Comparison of ENCODE assay signal across 13 cellular contexts in the genomic region with DNA sequence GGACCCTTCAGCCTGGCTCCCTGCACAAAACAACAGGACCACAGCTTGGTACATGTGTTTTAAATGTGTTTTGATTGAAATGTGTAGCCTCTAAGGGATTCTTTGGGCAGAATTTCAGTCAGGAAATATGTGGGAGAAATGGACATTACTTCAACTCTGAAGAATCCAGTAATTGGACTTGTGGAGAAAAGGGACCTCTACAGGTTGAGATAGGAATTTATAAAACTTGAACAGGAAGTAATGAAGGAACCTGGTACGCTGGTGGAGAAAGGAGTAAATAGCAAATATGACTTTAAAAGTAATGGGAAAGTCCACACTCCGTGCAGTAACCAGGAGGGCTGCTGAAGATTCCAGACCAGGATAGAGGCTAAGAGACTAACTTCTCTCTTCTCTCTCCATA.
DNase-seq lines count a peak whose midpoint lies in the region; ATAC-seq and TF ChIP-seq lines count a peak whose summit lies in the region.
"Had no signal": no experiment of that assay in that cellular context is flagged by ENCODE, and none has a peak within 500 bp of the region (broad histone marks: within the 10 kb centered on the region; RNA-seq: fewer than 3 reads in every experiment).

No MANE protein-coding gene starts in this region.

- H3K4me2 ChIP-seq in DND-41 (ENCODE audit: insufficient read depth, low read length) (no peak overlapping the region), Karpas-422 (ENCODE audit: low read depth, low read length, poor library complexity, severe bottlenecking) (no peak overlapping the region)

- intact Hi-C loops in lower lobe of right lung (cut with DNase I) (no loop called here), left cardiac atrium (cut with DNase I) (no loop called here)

- H3K4me3 ChIP-seq in DND-41 (ENCODE audit: low read depth in 1 of 2, low read length in 2 of 2) = no peak overlapping the region
- H3K4me3 ChIP-seq in Karpas-422 (ENCODE audit: low read length) = no peak overlapping the region
- no peak overlapping the region for H3K4me3 ChIP-seq in lower lobe of right lung
- H3K4me3 ChIP-seq: sigmoid colon had no signal

- H3K27ac ChIP-seq in DND-41 (ENCODE audit: low read length) (no peak overlapping the region), Karpas-422 (ENCODE audit: low read length) (no peak overlapping the region), lower lobe of right lung (no peak overlapping the region)
- H3K27ac ChIP-seq: sigmoid colon had no signal

- H3K9ac ChIP-seq in DND-41 (ENCODE audit: low read depth, low read length) = no peak overlapping the region
- no peak overlapping the region for H3K9ac ChIP-seq in Karpas-422 (ENCODE audit: low read length)

- no peaks in the 10 kb centered on the region for H3K9me2 ChIP-seq in Karpas-422 (replicated peaks; ENCODE audit: insufficient read depth, low read length)

- H3K36me3 ChIP-seq in DND-41 (ENCODE audit: insufficient read depth, low read length) (no peaks in the 10 kb centered on the region), Karpas-422 (ENCODE audit: insufficient read depth, low read length) (no peaks in the 10 kb centered on the region), lower lobe of right lung (no peaks in the 10 kb centered on the region)
- H3K36me3 ChIP-seq: sigmoid colon had no signal

- TF ChIP-seq CTCF in DND-41 (IDR thresholded peaks at IDR 0.05; ENCODE audit: borderline replicate concordance, extremely low read depth, low read length, poor library complexity, severe bottlenecking) = peak; percentile 10
- no peak for TF ChIP-seq CTCF in lower lobe of right lung (IDR thresholded peaks at IDR 0.05)

- H4K20me1 ChIP-seq in DND-41 (ENCODE audit: insufficient read depth, low read length) (no peaks in the 10 kb centered on the region; the same call in 1 of the 2 replicates), Karpas-422 (ENCODE audit: insufficient read depth, low read depth, low read length) (no peaks in the 10 kb centered on the region)

- H3K9me3 ChIP-seq in DND-41 (ENCODE audit: insufficient read depth, low read length, severe bottlenecking) (no peaks in the 10 kb centered on the region), Karpas-422 (ENCODE audit: low read length) (no peaks in the 10 kb centered on the region), lower lobe of right lung (no peaks in the 10 kb centered on the region)
- H3K9me3 ChIP-seq: sigmoid colon had no signal

- DNase-seq in DND-41 = no peak
- peak; percentile 54 for DNase-seq in Karpas-422
- DNase-seq in RKO (ENCODE audit: low spot score) = peak; percentile 52
- peak; percentile 5 for DNase-seq in inferior parietal cortex (ENCODE audit: extremely low spot score)
- no peak for DNase-seq in lower lobe of right lung
- no peak for DNase-seq in left cardiac atrium
- DNase-seq: activated CD8-positive, alpha-beta memory T cell treated with anti-CD3 and anti-CD28 coated beads for 24 hours; HFFc6; islet precursor cell; sigmoid colon; substantia nigra; T-helper 17 cell had no signal

- no peak overlapping the region for H2AFZ ChIP-seq in DND-41 (ENCODE audit: low read depth, low read length)
- no peak overlapping the region for H2AFZ ChIP-seq in Karpas-422 (ENCODE audit: low read length)

- H3K4me1 ChIP-seq in DND-41 (ENCODE audit: insufficient read depth, low read length) (no peaks in the 10 kb centered on the region), Karpas-422 (ENCODE audit: low read length) (no peaks in the 10 kb centered on the region), lower lobe of right lung (no peaks in the 10 kb centered on the region)
- H3K4me1 ChIP-seq: sigmoid colon had no signal

- ATAC-seq in DND-41 (ENCODE audit: insufficient read depth, low read depth) (no peak), lower lobe of right lung (no peak), GM18858 (IDR thresholded peaks at IDR 0.05; ENCODE audit: unreplicated experiment) (no peak), left cardiac atrium (no peak)
- ATAC-seq: T-helper 17 cell had no signal

- H3K79me2 ChIP-seq in DND-41 (ENCODE audit: insufficient read depth, low read length) (no peaks in the 10 kb centered on the region), Karpas-422 (ENCODE audit: low read length) (no peaks in the 10 kb centered on the region)

- H3K27me3 ChIP-seq in DND-41 (ENCODE audit: insufficient read depth, low read length, poor library complexity) = no peaks in the 10 kb centered on the region
- H3K27me3 ChIP-seq in Karpas-422 (ENCODE audit: low read length) = no peaks in the 10 kb centered on the region
- no peaks in the 10 kb centered on the region for H3K27me3 ChIP-seq in lower lobe of right lung (ENCODE audit: low read depth)
- H3K27me3 ChIP-seq: sigmoid colon had no signal

Comparison
In these comparisons a context has a peak if more than half of its experiments do, and no peak if none do; other contexts are left out.
1. DNase-seq: peak in Karpas-422 (single experiment), RKO (single experiment) and inferior parietal cortex (single experiment); none in DND-41 (single experiment), lower lobe of right lung (single experiment) and left cardiac atrium (single experiment).